In the genomic region with DNA sequence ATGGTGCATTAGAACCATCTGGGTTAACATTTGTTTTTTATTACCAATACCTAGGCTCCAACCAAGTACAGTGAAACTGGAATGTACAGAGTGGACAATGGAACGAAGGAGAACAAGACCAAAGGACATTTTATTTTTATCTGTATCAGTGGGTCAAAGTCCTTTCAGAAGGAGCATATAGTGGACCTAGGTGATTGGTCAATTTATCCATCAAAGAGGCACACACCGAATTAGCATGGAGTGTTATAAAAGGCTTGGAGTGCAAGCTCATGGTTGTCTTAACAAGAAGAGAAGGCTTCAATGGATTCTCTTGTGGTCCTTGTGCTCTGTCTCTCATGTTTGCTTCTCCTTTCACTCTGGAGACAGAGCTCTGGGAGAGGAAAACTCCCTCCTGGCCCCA, we compare ENCODE assay signal across 32 cellular contexts. TPM values are rescaled to one million over a fixed set of nuclear protein-coding genes. Genes with fewer than 3 reads are reported as not detected.
"Had no signal": no experiment of that assay in that cellular context is flagged by ENCODE, and none has a peak within 500 bp of the region (broad histone marks: within the 10 kb centered on the region; RNA-seq: fewer than 3 reads in every experiment).

A gene (plus strand): TSS at position 276 of the 400 bp plus-strand sequence. CDS start 25 bp downstream, at position 301.

- ATAC-seq: activated CD4-positive, alpha-beta T cell treated with anti-CD3 and anti-CD28 coated beads for 36 hours; activated CD8-positive, alpha-beta memory T cell treated with anti-CD3 and anti-CD28 coated beads, Interleukin-2, amount 10 ng/mL, durations not matched to agents 7 days and 5 days; activated CD8-positive, alpha-beta T cell treated with anti-CD3 and anti-CD28 coated beads, Interleukin-2, amount 10 ng/mL, durations not matched to agents 7 days and 5 days; activated naive CD4-positive, alpha-beta T cell treated with anti-CD3 and anti-CD28 coated beads, Interleukin-2, amount 50 U/mL, for 72 hours; activated T-cell treated with anti-CD3 and anti-CD28 coated beads, Interleukin-2, amount 50 U/mL, for 72 hours; effector memory CD8-positive, alpha-beta T cell; foreskin keratinocyte; gastrocnemius medialis; T-helper 17 cell had no signal

- H3K4me3 ChIP-seq: ascending aorta, breast epithelium, cardiac muscle cell, coronary artery, dorsolateral prefrontal cortex, esophagus muscularis mucosa, gastrocnemius medialis had no signal

- H3K27me3 ChIP-seq: ascending aorta, breast epithelium, cardiac muscle cell, dorsolateral prefrontal cortex, esophagus muscularis mucosa, foreskin keratinocyte, gastrocnemius medialis had no signal

- DNase-seq: activated CD4-positive, alpha-beta memory T cell treated with anti-CD3 and anti-CD28 coated beads for 36 hours; activated CD4-positive, alpha-beta T cell treated with anti-CD3 and anti-CD28 coated beads for 36 hours; activated CD4-positive, alpha-beta T cell treated with anti-CD3 and anti-CD28 coated beads, Interleukin-2, amount 10 ng/mL, durations not matched to agents 24 days and 14 days; activated CD4-positive, CD25-positive, alpha-beta regulatory T cell; activated CD4-positive, CD25-positive, alpha-beta regulatory T cell treated with anti-CD3 and anti-CD28 coated beads, Interleukin-2, amount 50 U/mL, for 72 hours; activated CD8-positive, alpha-beta memory T cell treated with anti-CD3 and anti-CD28 coated beads, Interleukin-2, amount 10 ng/mL, durations not matched to agents 7 days and 5 days; activated CD8-positive, alpha-beta memory T cell treated with anti-CD3 and anti-CD28 coated beads, Interleukin-2, amount 50 U/mL, for 4 hours; activated CD8-positive, alpha-beta T cell treated with anti-CD3 and anti-CD28 coated beads, Interleukin-2, amount 10 ng/mL, durations not matched to agents 7 days and 5 days; activated gamma-delta T cell; activated naive CD4-positive, alpha-beta T cell; activated naive CD4-positive, alpha-beta T cell treated with anti-CD3 and anti-CD28 coated beads, Interleukin-2, amount 10 ng/mL, durations not matched to agents 7 days and 5 days; activated naive CD8-positive, alpha-beta T cell treated with anti-CD3 and anti-CD28 coated beads, Interleukin-2, amount 10 ng/mL, durations not matched to agents 7 days and 5 days; activated T-cell treated with anti-CD3 and anti-CD28 coated beads, Interleukin-2, amount 50 U/mL, for 24 hours; activated T-cell treated with anti-CD3 and anti-CD28 coated beads, Interleukin-2, amount 50 U/mL, for 72 hours; central memory CD4-positive, alpha-beta T cell; cerebellar nuclear complex; dorsolateral prefrontal cortex; effector memory CD8-positive, alpha-beta T cell; erythroblast; foreskin keratinocyte; gastrocnemius medialis; glutamatergic neuron; T-helper 1 cell; T-helper 17 cell; T1000 had no signal

- H3K27ac ChIP-seq: ascending aorta, breast epithelium, cardiac muscle cell, coronary artery, dorsolateral prefrontal cortex, esophagus muscularis mucosa, foreskin keratinocyte, gastrocnemius medialis had no signal

- H3K9me3 ChIP-seq: gastrocnemius medialis had no signal

- H3K4me1 ChIP-seq: ascending aorta, breast epithelium, esophagus muscularis mucosa, foreskin keratinocyte, gastrocnemius medialis had no signal

- H3K36me3 ChIP-seq: ascending aorta, breast epithelium, cardiac muscle cell, esophagus muscularis mucosa, gastrocnemius medialis had no signal

RNA-seq across cellular contexts. Expression of the gene that starts here (rescaled TPM):
- total RNA-seq: activated CD4-positive, alpha-beta T cell treated with anti-CD3 and anti-CD28 coated beads for 36 hours; activated CD4-positive, alpha-beta T cell treated with anti-CD3 and anti-CD28 coated beads, Interleukin-2, amount 10 ng/mL, durations not matched to agents 24 days and 14 days; activated CD8-positive, alpha-beta memory T cell treated with anti-CD3 and anti-CD28 coated beads for 36 hours; activated CD8-positive, alpha-beta memory T cell treated with anti-CD3 and anti-CD28 coated beads, Interleukin-2, amount 10 ng/mL, durations not matched to agents 7 days and 5 days; activated CD8-positive, alpha-beta T cell treated with anti-CD3 and anti-CD28 coated beads, Interleukin-2, amount 10 ng/mL, durations not matched to agents 7 days and 5 days; activated naive CD4-positive, alpha-beta T cell treated with anti-CD3 and anti-CD28 coated beads, Interleukin-2, amount 50 U/mL, for 72 hours; activated naive CD8-positive, alpha-beta T cell treated with anti-CD3 and anti-CD28 coated beads, Interleukin-2, amount 10 ng/mL, durations not matched to agents 7 days and 5 days; activated T-cell treated with anti-CD3 and anti-CD28 coated beads, Interleukin-2, amount 50 U/mL, for 72 hours; ascending aorta; breast epithelium; cardiac muscle cell; dorsolateral prefrontal cortex; esophagus muscularis mucosa; foreskin keratinocyte; T-helper 17 cell had no signal
- polyA plus RNA-seq: foreskin keratinocyte had no signal
